In genomic region chr4:68905598-68906237, GRCh38 we compare ENCODE assay signal across 10 cellular contexts. TPM values are rescaled to one million over a fixed set of nuclear protein-coding genes. Genes with fewer than 3 reads are reported as not detected.
DNase-seq lines count a peak whose midpoint lies in the region; ATAC-seq, FAIRE-seq and TF ChIP-seq lines count a peak whose summit lies in the region.
"Had no signal": no experiment of that assay in that cellular context is flagged by ENCODE, and none has a peak within 500 bp of the region (broad histone marks: within the 10 kb centered on the region; RNA-seq: fewer than 3 reads in every experiment).

No MANE protein-coding gene starts in this region.

- peak overlapping the region; percentile 31 for H3K4me3 Mint-ChIP-seq in astrocyte (ENCODE audit: unreplicated experiment)
- H3K4me3 Mint-ChIP-seq: memory B cell had no signal

- 37% methylated on average over 4 of the region's 4 CpGs for WGBS in suprapubic skin

- no peaks in the 10 kb centered on the region for H4K20me1 ChIP-seq in astrocyte (ENCODE audit: insufficient read depth, low read length)

- peak overlapping the region; percentile 41 for H2AFZ ChIP-seq in astrocyte (ENCODE audit: low read depth, low read length)

- no peaks in the 10 kb centered on the region for H3K36me3 Mint-ChIP-seq in astrocyte (ENCODE audit: low read depth, unreplicated experiment)
- H3K36me3 Mint-ChIP-seq: memory B cell had no signal

- H3K36me3 ChIP-seq in astrocyte (ENCODE audit: insufficient read depth, low read length) (no peaks in the 10 kb centered on the region), suprapubic skin (no peaks in the 10 kb centered on the region)

- no peaks in the 10 kb centered on the region for H3K79me2 ChIP-seq in astrocyte (ENCODE audit: insufficient read depth, low read length)

- no peak overlapping the region for H3K27ac Mint-ChIP-seq in astrocyte (ENCODE audit: unreplicated experiment)
- H3K27ac Mint-ChIP-seq: memory B cell had no signal

- peak; percentile 39 for ATAC-seq in HG02852 (IDR thresholded peaks at IDR 0.05; ENCODE audit: unreplicated experiment)
- ATAC-seq in HG03135 (IDR thresholded peaks at IDR 0.05; ENCODE audit: unreplicated experiment): no peak
- ATAC-seq in GM19455 (IDR thresholded peaks at IDR 0.05; ENCODE audit: unreplicated experiment): no peak

- no peak for TF ChIP-seq CTCF in astrocyte (IDR thresholded peaks at IDR 0.05; ENCODE audit: insufficient read depth, low read depth, low read length)
- TF ChIP-seq CTCF in suprapubic skin (IDR thresholded peaks at IDR 0.05): no peak

- H3K27ac ChIP-seq in astrocyte (ENCODE audit: low read depth, low read length) (no peak overlapping the region), suprapubic skin (peak overlapping the region; percentile 74)

- H3K9ac ChIP-seq in astrocyte (ENCODE audit: low read length): peak overlapping the region; percentile 35

- H3K9me3 ChIP-seq in astrocyte (ENCODE audit: insufficient read depth, low read depth, low read length) (no peaks in the 10 kb centered on the region), suprapubic skin (no peaks in the 10 kb centered on the region)

- H3K9me3 Mint-ChIP-seq in astrocyte (ENCODE audit: unreplicated experiment): peaks cover 3% of the 10 kb centered on the region

- H3K27me3 Mint-ChIP-seq in astrocyte (ENCODE audit: low read depth, unreplicated experiment): peaks cover 23% of the 10 kb centered on the region
- H3K27me3 Mint-ChIP-seq: memory B cell had no signal

- no peak for TF ChIP-seq EP300 in suprapubic skin (IDR thresholded peaks at IDR 0.05)

- DNase-seq in astrocyte (ENCODE audit: low read depth) (peak; percentile 19), islet precursor cell (peak; percentile 75), suprapubic skin (ENCODE audit: low spot score in 2 of 2) (no peak), HCEC 1CT (no peak), G401 (ENCODE audit: low spot score) (no peak)
- DNase-seq: NCI-H1436 had no signal

- H3K4me1 Mint-ChIP-seq in astrocyte (ENCODE audit: low read depth, unreplicated experiment): peaks cover 23% of the 10 kb centered on the region
- H3K4me1 Mint-ChIP-seq: memory B cell had no signal

- no peaks in the 10 kb centered on the region for H3K27me3 ChIP-seq in astrocyte (ENCODE audit: insufficient read depth, low read length)
- no peaks in the 10 kb centered on the region for H3K27me3 ChIP-seq in suprapubic skin

- H3K4me3 ChIP-seq in astrocyte (ENCODE audit: insufficient read depth, low read depth, low read length): peak overlapping the region; percentile 17
- peak overlapping the region; percentile 15 for H3K4me3 ChIP-seq in suprapubic skin

- in situ Hi-C loops in G401 (cut with HindIII; ENCODE audit: low sequenced_read_pairs): no loop called here

- FAIRE-seq in astrocyte (lab: Jason Lieb, UNC): no peak

- no peak for TF ChIP-seq POLR2A in suprapubic skin (IDR thresholded peaks at IDR 0.05)

- H3K4me2 ChIP-seq in astrocyte (ENCODE audit: low read length): peak overlapping the region; percentile 75

- no peaks in the 10 kb centered on the region for H3K4me1 ChIP-seq in astrocyte (ENCODE audit: insufficient read depth, low read length)
- H3K4me1 ChIP-seq in suprapubic skin: peaks cover 7% of the 10 kb centered on the region

RNA-seq across cellular contexts. Expression of gene UGT2A3, which starts 45.9 kb away (rescaled TPM):
- total RNA-seq in astrocyte: not detected in 2 replicates
- under 1 TPM in 1 of 4 donors, not detected in 3; 0.40 TPM for total RNA-seq in suprapubic skin
- not detected in 2 replicates for total RNA-seq in G401 (2014; rRNA removed; shearing (Covaris generic))

Comparison
In these comparisons a context has a peak if more than half of its experiments do, and no peak if none do; other contexts are left out.
1. DNase-seq: peak in astrocyte (single experiment) and islet precursor cell (single experiment); none in suprapubic skin (0 of 2), HCEC 1CT (single experiment) and G401 (single experiment).